In the genomic region with DNA sequence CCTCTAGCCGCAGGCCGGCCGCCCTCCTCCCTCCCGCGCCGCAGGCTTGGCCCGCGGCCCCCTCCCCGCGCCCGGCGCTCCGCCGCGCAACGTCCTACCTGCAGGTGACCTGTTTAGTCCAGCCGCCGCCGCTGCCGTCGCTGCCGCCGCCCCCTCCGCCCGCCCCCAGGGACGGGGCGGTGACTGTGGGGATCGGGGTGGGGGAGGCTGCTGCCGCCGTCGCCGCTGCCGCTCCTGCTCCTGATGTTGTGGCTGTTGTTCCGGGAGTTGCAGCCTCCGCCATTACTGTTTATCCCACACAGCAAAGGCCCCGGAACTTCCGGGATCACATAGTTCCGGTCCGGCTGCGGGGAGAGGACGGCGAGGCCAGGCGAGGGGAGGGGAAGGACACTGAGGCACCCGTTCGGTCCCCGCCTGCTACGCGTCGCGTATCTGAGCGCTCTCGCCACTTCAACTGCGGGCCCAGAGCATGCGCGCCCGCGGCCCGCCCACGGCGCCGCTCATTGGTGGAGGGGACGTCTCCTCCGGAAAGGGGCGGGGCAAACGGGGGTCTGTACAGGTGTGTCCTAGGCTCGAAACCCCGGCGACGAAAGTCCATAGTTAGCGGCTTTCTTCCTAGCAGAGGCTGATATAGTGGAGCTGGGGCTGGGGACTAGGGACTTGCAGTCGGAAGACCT, we compare ENCODE assay signal across 1 cellular context.
A peak's percentile ranks its signal among the peaks of the same experiment; 100 is the strongest.
TF ChIP-seq lines count a peak whose summit lies in the region.

A gene with protein sequence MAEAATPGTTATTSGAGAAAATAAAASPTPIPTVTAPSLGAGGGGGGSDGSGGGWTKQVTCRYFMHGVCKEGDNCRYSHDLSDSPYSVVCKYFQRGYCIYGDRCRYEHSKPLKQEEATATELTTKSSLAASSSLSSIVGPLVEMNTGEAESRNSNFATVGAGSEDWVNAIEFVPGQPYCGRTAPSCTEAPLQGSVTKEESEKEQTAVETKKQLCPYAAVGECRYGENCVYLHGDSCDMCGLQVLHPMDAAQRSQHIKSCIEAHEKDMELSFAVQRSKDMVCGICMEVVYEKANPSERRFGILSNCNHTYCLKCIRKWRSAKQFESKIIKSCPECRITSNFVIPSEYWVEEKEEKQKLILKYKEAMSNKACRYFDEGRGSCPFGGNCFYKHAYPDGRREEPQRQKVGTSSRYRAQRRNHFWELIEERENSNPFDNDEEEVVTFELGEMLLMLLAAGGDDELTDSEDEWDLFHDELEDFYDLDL (minus strand): TSS at position 444 of the 677 bp plus-strand sequence. CDS start 161 bp downstream, at position 283.

TF ChIP-seq in HepG2, 621 proteins besides CTCF, POLR2A, EP300 and RAD21 (continued from another document and continues in another):
- TF ChIP-seq, protein P1, sequence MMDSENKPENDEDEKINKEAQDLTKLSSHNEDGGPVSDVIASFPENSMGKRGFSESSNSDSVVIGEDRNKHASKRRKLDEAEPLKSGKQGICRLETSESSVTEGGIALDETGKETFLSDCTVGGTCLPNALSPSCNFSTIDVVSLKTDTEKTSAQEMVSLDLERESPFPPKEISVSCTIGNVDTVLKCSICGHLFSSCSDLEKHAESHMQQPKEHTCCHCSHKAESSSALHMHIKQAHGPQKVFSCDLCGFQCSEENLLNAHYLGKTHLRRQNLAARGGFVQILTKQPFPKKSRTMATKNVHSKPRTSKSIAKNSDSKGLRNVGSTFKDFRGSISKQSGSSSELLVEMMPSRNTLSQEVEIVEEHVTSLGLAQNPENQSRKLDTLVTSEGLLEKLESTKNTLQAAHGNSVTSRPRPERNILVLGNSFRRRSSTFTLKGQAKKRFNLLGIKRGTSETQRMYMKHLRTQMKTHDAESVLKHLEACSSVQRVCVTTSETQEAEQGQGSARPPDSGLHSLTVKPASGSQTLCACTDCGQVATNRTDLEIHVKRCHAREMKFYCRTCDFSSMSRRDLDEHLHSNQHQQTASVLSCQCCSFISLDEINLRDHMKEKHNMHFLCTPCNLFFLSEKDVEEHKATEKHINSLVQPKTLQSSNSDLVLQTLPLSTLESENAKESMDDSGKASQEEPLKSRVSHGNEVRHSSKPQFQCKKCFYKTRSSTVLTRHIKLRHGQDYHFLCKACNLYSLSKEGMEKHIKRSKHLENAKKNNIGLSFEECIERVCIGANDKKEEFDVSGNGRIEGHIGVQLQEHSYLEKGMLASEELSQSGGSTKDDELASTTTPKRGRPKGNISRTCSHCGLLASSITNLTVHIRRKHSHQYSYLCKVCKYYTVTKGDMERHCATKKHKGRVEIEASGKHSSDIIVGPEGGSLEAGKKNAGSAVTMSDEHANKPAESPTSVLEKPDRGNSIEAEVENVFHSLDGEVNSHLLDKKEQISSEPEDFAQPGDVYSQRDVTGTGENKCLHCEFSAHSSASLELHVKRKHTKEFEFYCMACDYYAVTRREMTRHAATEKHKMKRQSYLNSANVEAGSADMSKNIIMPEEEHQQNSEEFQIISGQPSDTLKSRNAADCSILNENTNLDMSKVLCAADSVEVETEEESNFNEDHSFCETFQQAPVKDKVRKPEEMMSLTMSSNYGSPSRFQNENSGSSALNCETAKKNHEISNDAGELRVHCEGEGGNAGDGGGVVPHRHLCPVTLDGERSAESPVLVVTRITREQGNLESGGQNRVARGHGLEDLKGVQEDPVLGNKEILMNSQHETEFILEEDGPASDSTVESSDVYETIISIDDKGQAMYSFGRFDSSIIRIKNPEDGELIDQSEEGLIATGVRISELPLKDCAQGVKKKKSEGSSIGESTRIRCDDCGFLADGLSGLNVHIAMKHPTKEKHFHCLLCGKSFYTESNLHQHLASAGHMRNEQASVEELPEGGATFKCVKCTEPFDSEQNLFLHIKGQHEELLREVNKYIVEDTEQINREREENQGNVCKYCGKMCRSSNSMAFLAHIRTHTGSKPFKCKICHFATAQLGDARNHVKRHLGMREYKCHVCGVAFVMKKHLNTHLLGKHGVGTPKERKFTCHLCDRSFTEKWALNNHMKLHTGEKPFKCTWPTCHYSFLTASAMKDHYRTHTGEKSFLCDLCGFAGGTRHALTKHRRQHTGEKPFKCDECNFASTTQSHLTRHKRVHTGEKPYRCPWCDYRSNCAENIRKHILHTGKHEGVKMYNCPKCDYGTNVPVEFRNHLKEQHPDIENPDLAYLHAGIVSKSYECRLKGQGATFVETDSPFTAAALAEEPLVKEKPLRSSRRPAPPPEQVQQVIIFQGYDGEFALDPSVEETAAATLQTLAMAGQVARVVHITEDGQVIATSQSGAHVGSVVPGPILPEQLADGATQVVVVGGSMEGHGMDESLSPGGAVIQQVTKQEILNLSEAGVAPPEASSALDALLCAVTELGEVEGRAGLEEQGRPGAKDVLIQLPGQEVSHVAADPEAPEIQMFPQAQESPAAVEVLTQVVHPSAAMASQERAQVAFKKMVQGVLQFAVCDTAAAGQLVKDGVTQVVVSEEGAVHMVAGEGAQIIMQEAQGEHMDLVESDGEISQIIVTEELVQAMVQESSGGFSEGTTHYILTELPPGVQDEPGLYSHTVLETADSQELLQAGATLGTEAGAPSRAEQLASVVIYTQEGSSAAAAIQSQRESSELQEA (CRISPR knock-in tag; IDR thresholded peaks at IDR 0.05; ENCODE audit: not compliant biosample characterization) = no peak
- no peak for TF ChIP-seq RFXANK (CRISPR knock-in tag; IDR thresholded peaks at IDR 0.05)
- TF ChIP-seq, protein P2, sequence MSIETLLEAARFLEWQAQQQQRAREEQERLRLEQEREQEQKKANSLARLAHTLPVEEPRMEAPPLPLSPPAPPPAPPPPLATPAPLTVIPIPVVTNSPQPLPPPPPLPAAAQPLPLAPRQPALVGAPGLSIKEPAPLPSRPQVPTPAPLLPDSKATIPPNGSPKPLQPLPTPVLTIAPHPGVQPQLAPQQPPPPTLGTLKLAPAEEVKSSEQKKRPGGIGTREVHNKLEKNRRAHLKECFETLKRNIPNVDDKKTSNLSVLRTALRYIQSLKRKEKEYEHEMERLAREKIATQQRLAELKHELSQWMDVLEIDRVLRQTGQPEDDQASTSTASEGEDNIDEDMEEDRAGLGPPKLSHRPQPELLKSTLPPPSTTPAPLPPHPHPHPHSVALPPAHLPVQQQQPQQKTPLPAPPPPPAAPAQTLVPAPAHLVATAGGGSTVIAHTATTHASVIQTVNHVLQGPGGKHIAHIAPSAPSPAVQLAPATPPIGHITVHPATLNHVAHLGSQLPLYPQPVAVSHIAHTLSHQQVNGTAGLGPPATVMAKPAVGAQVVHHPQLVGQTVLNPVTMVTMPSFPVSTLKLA (IDR thresholded peaks at IDR 0.05) = peak; percentile 29; the same call in 1 of the 2 replicates
- peak; percentile 84 for TF ChIP-seq ERF (CRISPR knock-in tag; IDR thresholded peaks at IDR 0.05)
- peak; percentile 73; the same call in 1 of the 2 replicates for TF ChIP-seq ZNF792 (CRISPR knock-in tag; IDR thresholded peaks at IDR 0.05)
- TF ChIP-seq ZIK1 (CRISPR knock-in tag; IDR thresholded peaks at IDR 0.05; ENCODE audit: borderline replicate concordance, low read depth) = no peak; the same call in 1 of the 2 replicates
- no peak for TF ChIP-seq NR2F6 (IDR thresholded peaks at IDR 0.05)
- TF ChIP-seq NR2F6 (CRISPR knock-in tag; IDR thresholded peaks at IDR 0.05) = peak; percentile 37; the same call in 1 of the 2 replicates
- TF ChIP-seq, protein P3, sequence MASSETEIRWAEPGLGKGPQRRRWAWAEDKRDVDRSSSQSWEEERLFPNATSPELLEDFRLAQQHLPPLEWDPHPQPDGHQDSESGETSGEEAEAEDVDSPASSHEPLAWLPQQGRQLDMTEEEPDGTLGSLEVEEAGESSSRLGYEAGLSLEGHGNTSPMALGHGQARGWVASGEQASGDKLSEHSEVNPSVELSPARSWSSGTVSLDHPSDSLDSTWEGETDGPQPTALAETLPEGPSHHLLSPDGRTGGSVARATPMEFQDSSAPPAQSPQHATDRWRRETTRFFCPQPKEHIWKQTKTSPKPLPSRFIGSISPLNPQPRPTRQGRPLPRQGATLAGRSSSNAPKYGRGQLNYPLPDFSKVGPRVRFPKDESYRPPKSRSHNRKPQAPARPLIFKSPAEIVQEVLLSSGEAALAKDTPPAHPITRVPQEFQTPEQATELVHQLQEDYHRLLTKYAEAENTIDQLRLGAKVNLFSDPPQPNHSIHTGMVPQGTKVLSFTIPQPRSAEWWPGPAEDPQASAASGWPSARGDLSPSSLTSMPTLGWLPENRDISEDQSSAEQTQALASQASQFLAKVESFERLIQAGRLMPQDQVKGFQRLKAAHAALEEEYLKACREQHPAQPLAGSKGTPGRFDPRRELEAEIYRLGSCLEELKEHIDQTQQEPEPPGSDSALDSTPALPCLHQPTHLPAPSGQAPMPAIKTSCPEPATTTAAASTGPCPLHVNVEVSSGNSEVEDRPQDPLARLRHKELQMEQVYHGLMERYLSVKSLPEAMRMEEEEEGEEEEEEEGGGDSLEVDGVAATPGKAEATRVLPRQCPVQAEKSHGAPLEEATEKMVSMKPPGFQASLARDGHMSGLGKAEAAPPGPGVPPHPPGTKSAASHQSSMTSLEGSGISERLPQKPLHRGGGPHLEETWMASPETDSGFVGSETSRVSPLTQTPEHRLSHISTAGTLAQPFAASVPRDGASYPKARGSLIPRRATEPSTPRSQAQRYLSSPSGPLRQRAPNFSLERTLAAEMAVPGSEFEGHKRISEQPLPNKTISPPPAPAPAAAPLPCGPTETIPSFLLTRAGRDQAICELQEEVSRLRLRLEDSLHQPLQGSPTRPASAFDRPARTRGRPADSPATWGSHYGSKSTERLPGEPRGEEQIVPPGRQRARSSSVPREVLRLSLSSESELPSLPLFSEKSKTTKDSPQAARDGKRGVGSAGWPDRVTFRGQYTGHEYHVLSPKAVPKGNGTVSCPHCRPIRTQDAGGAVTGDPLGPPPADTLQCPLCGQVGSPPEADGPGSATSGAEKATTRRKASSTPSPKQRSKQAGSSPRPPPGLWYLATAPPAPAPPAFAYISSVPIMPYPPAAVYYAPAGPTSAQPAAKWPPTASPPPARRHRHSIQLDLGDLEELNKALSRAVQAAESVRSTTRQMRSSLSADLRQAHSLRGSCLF (CRISPR knock-in tag; IDR thresholded peaks at IDR 0.05; ENCODE audit: borderline replicate concordance) = no peak
- TF ChIP-seq, protein P4, sequence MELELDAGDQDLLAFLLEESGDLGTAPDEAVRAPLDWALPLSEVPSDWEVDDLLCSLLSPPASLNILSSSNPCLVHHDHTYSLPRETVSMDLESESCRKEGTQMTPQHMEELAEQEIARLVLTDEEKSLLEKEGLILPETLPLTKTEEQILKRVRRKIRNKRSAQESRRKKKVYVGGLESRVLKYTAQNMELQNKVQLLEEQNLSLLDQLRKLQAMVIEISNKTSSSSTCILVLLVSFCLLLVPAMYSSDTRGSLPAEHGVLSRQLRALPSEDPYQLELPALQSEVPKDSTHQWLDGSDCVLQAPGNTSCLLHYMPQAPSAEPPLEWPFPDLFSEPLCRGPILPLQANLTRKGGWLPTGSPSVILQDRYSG (CRISPR knock-in tag; IDR thresholded peaks at IDR 0.05) = 0 out of 2 replicates have a peak, but pooled peaks have one; percentile 22
- TF ChIP-seq NFE2L1 (CRISPR knock-in tag; IDR thresholded peaks at IDR 0.05; ENCODE audit: borderline replicate concordance) = no peak
- TF ChIP-seq ZKSCAN5 (CRISPR knock-in tag; IDR thresholded peaks at IDR 0.05) = no peak
- TF ChIP-seq SP2 (CRISPR knock-in tag; IDR thresholded peaks at IDR 0.05) = peak; percentile 70
- TF ChIP-seq TRIM24 (CRISPR knock-in tag; IDR thresholded peaks at IDR 0.05) = no peak
- no peak for TF ChIP-seq SSRP1 (CRISPR knock-in tag; IDR thresholded peaks at IDR 0.05)
- TF ChIP-seq KDM1A (CRISPR knock-in tag; IDR thresholded peaks at IDR 0.05) = no peak
- TF ChIP-seq, protein P5, sequence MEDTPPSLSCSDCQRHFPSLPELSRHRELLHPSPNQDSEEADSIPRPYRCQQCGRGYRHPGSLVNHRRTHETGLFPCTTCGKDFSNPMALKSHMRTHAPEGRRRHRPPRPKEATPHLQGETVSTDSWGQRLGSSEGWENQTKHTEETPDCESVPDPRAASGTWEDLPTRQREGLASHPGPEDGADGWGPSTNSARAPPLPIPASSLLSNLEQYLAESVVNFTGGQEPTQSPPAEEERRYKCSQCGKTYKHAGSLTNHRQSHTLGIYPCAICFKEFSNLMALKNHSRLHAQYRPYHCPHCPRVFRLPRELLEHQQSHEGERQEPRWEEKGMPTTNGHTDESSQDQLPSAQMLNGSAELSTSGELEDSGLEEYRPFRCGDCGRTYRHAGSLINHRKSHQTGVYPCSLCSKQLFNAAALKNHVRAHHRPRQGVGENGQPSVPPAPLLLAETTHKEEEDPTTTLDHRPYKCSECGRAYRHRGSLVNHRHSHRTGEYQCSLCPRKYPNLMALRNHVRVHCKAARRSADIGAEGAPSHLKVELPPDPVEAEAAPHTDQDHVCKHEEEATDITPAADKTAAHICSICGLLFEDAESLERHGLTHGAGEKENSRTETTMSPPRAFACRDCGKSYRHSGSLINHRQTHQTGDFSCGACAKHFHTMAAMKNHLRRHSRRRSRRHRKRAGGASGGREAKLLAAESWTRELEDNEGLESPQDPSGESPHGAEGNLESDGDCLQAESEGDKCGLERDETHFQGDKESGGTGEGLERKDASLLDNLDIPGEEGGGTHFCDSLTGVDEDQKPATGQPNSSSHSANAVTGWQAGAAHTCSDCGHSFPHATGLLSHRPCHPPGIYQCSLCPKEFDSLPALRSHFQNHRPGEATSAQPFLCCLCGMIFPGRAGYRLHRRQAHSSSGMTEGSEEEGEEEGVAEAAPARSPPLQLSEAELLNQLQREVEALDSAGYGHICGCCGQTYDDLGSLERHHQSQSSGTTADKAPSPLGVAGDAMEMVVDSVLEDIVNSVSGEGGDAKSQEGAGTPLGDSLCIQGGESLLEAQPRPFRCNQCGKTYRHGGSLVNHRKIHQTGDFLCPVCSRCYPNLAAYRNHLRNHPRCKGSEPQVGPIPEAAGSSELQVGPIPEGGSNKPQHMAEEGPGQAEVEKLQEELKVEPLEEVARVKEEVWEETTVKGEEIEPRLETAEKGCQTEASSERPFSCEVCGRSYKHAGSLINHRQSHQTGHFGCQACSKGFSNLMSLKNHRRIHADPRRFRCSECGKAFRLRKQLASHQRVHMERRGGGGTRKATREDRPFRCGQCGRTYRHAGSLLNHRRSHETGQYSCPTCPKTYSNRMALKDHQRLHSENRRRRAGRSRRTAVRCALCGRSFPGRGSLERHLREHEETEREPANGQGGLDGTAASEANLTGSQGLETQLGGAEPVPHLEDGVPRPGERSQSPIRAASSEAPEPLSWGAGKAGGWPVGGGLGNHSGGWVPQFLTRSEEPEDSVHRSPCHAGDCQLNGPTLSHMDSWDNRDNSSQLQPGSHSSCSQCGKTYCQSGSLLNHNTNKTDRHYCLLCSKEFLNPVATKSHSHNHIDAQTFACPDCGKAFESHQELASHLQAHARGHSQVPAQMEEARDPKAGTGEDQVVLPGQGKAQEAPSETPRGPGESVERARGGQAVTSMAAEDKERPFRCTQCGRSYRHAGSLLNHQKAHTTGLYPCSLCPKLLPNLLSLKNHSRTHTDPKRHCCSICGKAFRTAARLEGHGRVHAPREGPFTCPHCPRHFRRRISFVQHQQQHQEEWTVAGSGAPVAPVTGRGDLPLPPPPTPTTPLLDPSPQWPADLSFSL (CRISPR knock-in tag; IDR thresholded peaks at IDR 0.05) = no peak
- TF ChIP-seq HOXA3 (CRISPR knock-in tag; IDR thresholded peaks at IDR 0.05) = peak; percentile 85
